26 cellular contexts compared by ENCODE assay signal in genomic region chr5:128338649-128339048, GRCh38.
"Had no signal": no experiment of that assay in that cellular context is flagged by ENCODE, and none has a peak within 500 bp of the region (broad histone marks: within the 10 kb centered on the region; RNA-seq: fewer than 3 reads in every experiment).

No MANE protein-coding gene starts in this region.

- DNase-seq: dorsolateral prefrontal cortex; effector CD4-positive, alpha-beta T cell; foreskin fibroblast; gastrocnemius medialis; head of caudate nucleus; hippocampal formation; left colon; mesenchymal stem cell; mucosa of descending colon; naive B cell; nucleus accumbens; psoas muscle; right lobe of liver; small intestine; stimulated activated CD4-positive, alpha-beta T cell treated with anti-CD3 and anti-CD28 coated beads, Interleukin-15, amount 100 ng/mL, for 24 hours; stimulated activated CD4-positive, alpha-beta T cell treated with anti-CD3 and anti-CD28 coated beads, Interleukin-2, amount 100 ng/mL, for 48 hours; stimulated activated naive B cell treated with anti-CD40 and anti-IgM and Interleukin-4, amounts not matched to agents 10 μg/mL and 1 μg/mL and 100 μg/mL, for 72 hours; upper lobe of left lung had no signal

- H3K4me3 ChIP-seq: dorsolateral prefrontal cortex, gastrocnemius medialis, mucosa of descending colon, neural progenitor cell, psoas muscle, right lobe of liver, thoracic aorta, tibial nerve, upper lobe of left lung had no signal

- H3K4me3 Mint-ChIP-seq: mesothelial cell of epicardium; naive B cell; natural killer cell treated with Interleukin-12 subunit alpha and Interleukin-12 subunit beta and Interleukin-15 and Interleukin-18, amount 100 ng/mL, for 72 hours; neural progenitor cell; stimulated activated naive B cell treated with anti-CD40 and anti-IgM and Interleukin-4, amounts not matched to agents 10 μg/mL and 1 μg/mL and 100 μg/mL, for 72 hours; stimulated activated naive CD8-positive, alpha-beta T cell treated with anti-CD3 and anti-CD28 coated beads, Interleukin-15, Interleukin-2, amounts not matched to agents 100 ng/mL and 50 ng/mL, for 24 hours had no signal

- H3K27me3 ChIP-seq: gastrocnemius medialis, neural progenitor cell, right lobe of liver, tibial nerve, upper lobe of left lung had no signal

- H3K27me3 Mint-ChIP-seq: naive B cell; natural killer cell treated with Interleukin-12 subunit alpha and Interleukin-12 subunit beta and Interleukin-15 and Interleukin-18, amount 100 ng/mL, for 72 hours; stimulated activated naive B cell treated with anti-CD40 and anti-IgM and Interleukin-4, amounts not matched to agents 10 μg/mL and 1 μg/mL and 100 μg/mL, for 72 hours; stimulated activated naive CD8-positive, alpha-beta T cell treated with anti-CD3 and anti-CD28 coated beads, Interleukin-15, Interleukin-2, amounts not matched to agents 100 ng/mL and 50 ng/mL, for 24 hours had no signal

- H3K9me3 ChIP-seq: gastrocnemius medialis, mucosa of descending colon, psoas muscle, right lobe of liver, thoracic aorta, tibial nerve, upper lobe of left lung had no signal

- H3K36me3 ChIP-seq: gastrocnemius medialis, right lobe of liver, thoracic aorta, upper lobe of left lung had no signal

- H3K36me3 Mint-ChIP-seq: naive B cell; stimulated activated naive B cell treated with anti-CD40 and anti-IgM and Interleukin-4, amounts not matched to agents 10 μg/mL and 1 μg/mL and 100 μg/mL, for 72 hours had no signal

- H3K9me3 Mint-ChIP-seq: mesothelial cell of epicardium; neural progenitor cell; stimulated activated naive CD8-positive, alpha-beta T cell treated with anti-CD3 and anti-CD28 coated beads, Interleukin-15, Interleukin-2, amounts not matched to agents 100 ng/mL and 50 ng/mL, for 24 hours had no signal

- H3K27ac ChIP-seq: dorsolateral prefrontal cortex, epithelial cell of prostate, gastrocnemius medialis, neural progenitor cell, psoas muscle, right lobe of liver, thoracic aorta, tibial nerve, upper lobe of left lung had no signal

- H3K4me1 ChIP-seq: neural progenitor cell, right lobe of liver, tibial nerve had no signal

- ATAC-seq: esophagus mucosa; gastrocnemius medialis; left colon; mucosa of descending colon; natural killer cell treated with Interleukin-12 subunit alpha and Interleukin-12 subunit beta and Interleukin-15 and Interleukin-18, amount 100 ng/mL, for 72 hours; psoas muscle; right lobe of liver; stimulated activated naive B cell treated with anti-CD40 and anti-IgM and Interleukin-4, amounts not matched to agents 10 μg/mL and 1 μg/mL and 100 μg/mL, for 72 hours had no signal

- H3K4me1 Mint-ChIP-seq: mesothelial cell of epicardium; naive B cell; neural progenitor cell; stimulated activated naive B cell treated with anti-CD40 and anti-IgM and Interleukin-4, amounts not matched to agents 10 μg/mL and 1 μg/mL and 100 μg/mL, for 72 hours had no signal

- H3K27ac Mint-ChIP-seq: mesothelial cell of epicardium; naive B cell; natural killer cell treated with Interleukin-12 subunit alpha and Interleukin-12 subunit beta and Interleukin-15 and Interleukin-18, amount 100 ng/mL, for 72 hours; neural progenitor cell; stimulated activated naive B cell treated with anti-CD40 and anti-IgM and Interleukin-4, amounts not matched to agents 10 μg/mL and 1 μg/mL and 100 μg/mL, for 72 hours; stimulated activated naive CD8-positive, alpha-beta T cell treated with anti-CD3 and anti-CD28 coated beads, Interleukin-15, Interleukin-2, amounts not matched to agents 100 ng/mL and 50 ng/mL, for 24 hours had no signal
